8 cellular contexts compared by ENCODE assay signal in genomic region chr10:98361131-98361633, GRCh38. TPM values are rescaled to one million over a fixed set of nuclear protein-coding genes. Genes with fewer than 3 reads are reported as not detected.
DNase-seq lines count a peak whose midpoint lies in the region; ATAC-seq and TF ChIP-seq lines count a peak whose summit lies in the region.

No MANE protein-coding gene starts in this region.

- peak overlapping the region in 2 of 5 donors; percentile 2 to 38 for H3K9ac ChIP-seq in subcutaneous abdominal adipose tissue (ENCODE audit: low read length in 5 of 5)

- intact Hi-C loops in activated CD4-positive, alpha-beta T cell treated with anti-CD3 and anti-CD28 coated beads, Interleukin-2, amount 10 ng/mL, durations not matched to agents 24 days and 14 days (cut with micrococcal nuclease), result no loop called here
- intact Hi-C loops in lower lobe of right lung (cut with DNase I), result no loop called here

- H3K4me1 ChIP-seq in lower lobe of right lung (no peaks in the 10 kb centered on the region), subcutaneous abdominal adipose tissue (ENCODE audit: control insufficient read depth in 5 of 5, insufficient read depth in 5 of 5, low read length in 5 of 5) (peaks cover 2 to 9% (median 8%) of the 10 kb centered on the region in 5 donors)

- ATAC-seq in HG02623 (IDR thresholded peaks at IDR 0.05; ENCODE audit: unreplicated experiment) (peak; percentile 97), lower lobe of right lung (peak; percentile 86 to 87)

- H3K27me3 Mint-ChIP-seq in activated CD4-positive, alpha-beta T cell treated with anti-CD3 and anti-CD28 coated beads, Interleukin-2, amount 10 ng/mL, durations not matched to agents 24 days and 14 days, result peaks cover 12% of the 10 kb centered on the region

- no peak overlapping the region for H3K27ac Mint-ChIP-seq in activated CD4-positive, alpha-beta T cell treated with anti-CD3 and anti-CD28 coated beads, Interleukin-2, amount 10 ng/mL, durations not matched to agents 24 days and 14 days

- no peaks in the 10 kb centered on the region for H3K36me3 Mint-ChIP-seq in activated CD4-positive, alpha-beta T cell treated with anti-CD3 and anti-CD28 coated beads, Interleukin-2, amount 10 ng/mL, durations not matched to agents 24 days and 14 days (ENCODE audit: low read depth)

- peak; percentile 56 for DNase-seq in activated CD4-positive, alpha-beta T cell treated with anti-CD3 and anti-CD28 coated beads, Interleukin-2, amount 10 ng/mL, durations not matched to agents 24 days and 14 days
- no peak for DNase-seq in activated CD4-positive, alpha-beta T cell treated with anti-CD3 and anti-CD28 coated beads for 4 hours
- DNase-seq in NCI-H69 (lab: John Stamatoyannopoulos, UW), result peak; percentile 1
- DNase-seq in cerebellar nuclear complex (lab: John Stamatoyannopoulos, UW), result peak; percentile 93 to 98
- peak; percentile 75 for DNase-seq in lower lobe of right lung
- no peak for DNase-seq in NCI-H526 treated with DMSO at 0.1 percent for 48 hours (lab: John Stamatoyannopoulos, UW)

- no peak for TF ChIP-seq CTCF in lower lobe of right lung (IDR thresholded peaks at IDR 0.05)

- H3K9me3 Mint-ChIP-seq in activated CD4-positive, alpha-beta T cell treated with anti-CD3 and anti-CD28 coated beads, Interleukin-2, amount 10 ng/mL, durations not matched to agents 24 days and 14 days, result no peaks in the 10 kb centered on the region

- no peaks in the 10 kb centered on the region for H3K4me1 Mint-ChIP-seq in activated CD4-positive, alpha-beta T cell treated with anti-CD3 and anti-CD28 coated beads, Interleukin-2, amount 10 ng/mL, durations not matched to agents 24 days and 14 days

- H3K9me3 ChIP-seq in lower lobe of right lung (no peaks in the 10 kb centered on the region), subcutaneous abdominal adipose tissue (ENCODE audit: control insufficient read depth in 5 of 5, low read length in 5 of 5) (no peaks in the 10 kb centered on the region)

- no peaks in the 10 kb centered on the region for H3K36me3 ChIP-seq in lower lobe of right lung
- no peaks in the 10 kb centered on the region for H3K36me3 ChIP-seq in subcutaneous abdominal adipose tissue (ENCODE audit: control insufficient read depth in 5 of 5, insufficient read depth in 5 of 5, low read length in 5 of 5)

- no peak overlapping the region for H3K4me3 Mint-ChIP-seq in activated CD4-positive, alpha-beta T cell treated with anti-CD3 and anti-CD28 coated beads, Interleukin-2, amount 10 ng/mL, durations not matched to agents 24 days and 14 days

- no peak overlapping the region for H3K4me3 ChIP-seq in lower lobe of right lung
- H3K4me3 ChIP-seq in subcutaneous abdominal adipose tissue (ENCODE audit: low read depth in 1 of 5, low read length in 5 of 5), result peak overlapping the region in 4 of 5 donors; percentile 9 to 55 (median 20)

- H3K27me3 ChIP-seq in lower lobe of right lung (ENCODE audit: low read depth) (no peaks in the 10 kb centered on the region), subcutaneous abdominal adipose tissue (ENCODE audit: control insufficient read depth in 5 of 5, insufficient read depth in 4 of 5, low read length in 5 of 5) (peaks cover 0 to 2% (median 0%) of the 10 kb centered on the region in 5 donors)

- peak overlapping the region; percentile 31 for H3K27ac ChIP-seq in lower lobe of right lung
- peak overlapping the region; percentile 63 for H3K27ac ChIP-seq in subcutaneous abdominal adipose tissue (ENCODE audit: low read depth, low read length)

RNA-seq across cellular contexts. Expression of gene PYROXD2, which starts 53.8 kb away (rescaled TPM):
- total RNA-seq in activated CD4-positive, alpha-beta T cell treated with anti-CD3 and anti-CD28 coated beads, Interleukin-2, amount 10 ng/mL, durations not matched to agents 24 days and 14 days, result 2.3 and 4.3 TPM in 2 replicates
- total RNA-seq in lower lobe of right lung, result 17.8 TPM

Comparison
In these comparisons a context has a peak if more than half of its experiments do, and no peak if none do; other contexts are left out.
1. DNase-seq: peak in activated CD4-positive, alpha-beta T cell treated with anti-CD3 and anti-CD28 coated beads, Interleukin-2, amount 10 ng/mL, durations not matched to agents 24 days and 14 days (single experiment), NCI-H69 (single experiment), cerebellar nuclear complex (2 of 2) and lower lobe of right lung (single experiment); none in activated CD4-positive, alpha-beta T cell treated with anti-CD3 and anti-CD28 coated beads for 4 hours (0 of 2) and NCI-H526 treated with DMSO at 0.1 percent for 48 hours (single experiment).